1 cellular context compared by ENCODE assay signal in genomic region chr1:52098139-52098871, GRCh38.
A peak's percentile ranks its signal among the peaks of the same experiment; 100 is the strongest.
TF ChIP-seq lines count a peak whose summit lies in the region.

No MANE protein-coding gene starts in this region.

TF ChIP-seq in HepG2, 621 proteins besides CTCF, POLR2A, EP300 and RAD21 (continued from another document and continues in another):
- TF ChIP-seq ATF4 (CRISPR knock-in tag; IDR thresholded peaks at IDR 0.05): peak in 1 of 2 experiments; percentile 39; a peak in 1 of 4 replicates
- no peak for TF ChIP-seq SMYD3 (CRISPR knock-in tag; IDR thresholded peaks at IDR 0.05)
- TF ChIP-seq PAF1 (CRISPR knock-in tag; IDR thresholded peaks at IDR 0.05): no peak
- no peak for TF ChIP-seq CEBPB (IDR thresholded peaks at IDR 0.05; ENCODE audit: borderline replicate concordance, low read depth, low read length)
- TF ChIP-seq BRD4 (CRISPR knock-in tag; IDR thresholded peaks at IDR 0.05): no peak
- no peak for TF ChIP-seq ISX (CRISPR knock-in tag; conservative IDR thresholded peaks at IDR 0.05)
- TF ChIP-seq KDM5B (CRISPR knock-in tag; IDR thresholded peaks at IDR 0.05; ENCODE audit: borderline replicate concordance): no peak
- TF ChIP-seq DDIT3 (CRISPR knock-in tag; IDR thresholded peaks at IDR 0.05): no peak
- no peak for TF ChIP-seq ZNF343 (CRISPR knock-in tag; IDR thresholded peaks at IDR 0.05)
- no peak for TF ChIP-seq ZNF20 (CRISPR knock-in tag; IDR thresholded peaks at IDR 0.05)
- TF ChIP-seq TCF7 (IDR thresholded peaks at IDR 0.05; ENCODE audit: low read depth): peak; percentile 90
- peak; percentile 62; the same call in 1 of the 2 replicates for TF ChIP-seq SIX1 (CRISPR knock-in tag; IDR thresholded peaks at IDR 0.05; ENCODE audit: borderline replicate concordance)
- no peak for TF ChIP-seq SIN3A (IDR thresholded peaks at IDR 0.05; ENCODE audit: borderline replicate concordance, low read depth, low read length)
- TF ChIP-seq MEF2D (CRISPR knock-in tag; IDR thresholded peaks at IDR 0.05): peak; percentile 64
- no peak for TF ChIP-seq MBD4 (IDR thresholded peaks at IDR 0.05; ENCODE audit: borderline replicate concordance, low read length)
- TF ChIP-seq SKIL (CRISPR knock-in tag; IDR thresholded peaks at IDR 0.05; ENCODE audit: borderline replicate concordance): peak; percentile 59; the same call in 1 of the 2 replicates
- TF ChIP-seq ARID3A (IDR thresholded peaks at IDR 0.05; ENCODE audit: low read depth, low read length): peak; percentile 88
- no peak for TF ChIP-seq ATRX (CRISPR knock-in tag; IDR thresholded peaks at IDR 0.05; ENCODE audit: borderline replicate concordance)
- TF ChIP-seq, protein P1, sequence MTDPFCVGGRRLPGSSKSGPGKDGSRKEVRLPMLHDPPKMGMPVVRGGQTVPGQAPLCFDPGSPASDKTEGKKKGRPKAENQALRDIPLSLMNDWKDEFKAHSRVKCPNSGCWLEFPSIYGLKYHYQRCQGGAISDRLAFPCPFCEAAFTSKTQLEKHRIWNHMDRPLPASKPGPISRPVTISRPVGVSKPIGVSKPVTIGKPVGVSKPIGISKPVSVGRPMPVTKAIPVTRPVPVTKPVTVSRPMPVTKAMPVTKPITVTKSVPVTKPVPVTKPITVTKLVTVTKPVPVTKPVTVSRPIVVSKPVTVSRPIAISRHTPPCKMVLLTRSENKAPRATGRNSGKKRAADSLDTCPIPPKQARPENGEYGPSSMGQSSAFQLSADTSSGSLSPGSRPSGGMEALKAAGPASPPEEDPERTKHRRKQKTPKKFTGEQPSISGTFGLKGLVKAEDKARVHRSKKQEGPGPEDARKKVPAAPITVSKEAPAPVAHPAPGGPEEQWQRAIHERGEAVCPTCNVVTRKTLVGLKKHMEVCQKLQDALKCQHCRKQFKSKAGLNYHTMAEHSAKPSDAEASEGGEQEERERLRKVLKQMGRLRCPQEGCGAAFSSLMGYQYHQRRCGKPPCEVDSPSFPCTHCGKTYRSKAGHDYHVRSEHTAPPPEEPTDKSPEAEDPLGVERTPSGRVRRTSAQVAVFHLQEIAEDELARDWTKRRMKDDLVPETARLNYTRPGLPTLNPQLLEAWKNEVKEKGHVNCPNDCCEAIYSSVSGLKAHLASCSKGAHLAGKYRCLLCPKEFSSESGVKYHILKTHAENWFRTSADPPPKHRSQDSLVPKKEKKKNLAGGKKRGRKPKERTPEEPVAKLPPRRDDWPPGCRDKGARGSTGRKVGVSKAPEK (CRISPR knock-in tag; IDR thresholded peaks at IDR 0.05; ENCODE audit: borderline replicate concordance): no peak
- peak; percentile 48 for TF ChIP-seq MED1 (CRISPR knock-in tag; IDR thresholded peaks at IDR 0.05)
- no peak for TF ChIP-seq ZZZ3 (CRISPR knock-in tag; IDR thresholded peaks at IDR 0.05; ENCODE audit: borderline replicate concordance)
- TF ChIP-seq DNMT1 (CRISPR knock-in tag; IDR thresholded peaks at IDR 0.05): no peak
- TF ChIP-seq, protein P2, sequence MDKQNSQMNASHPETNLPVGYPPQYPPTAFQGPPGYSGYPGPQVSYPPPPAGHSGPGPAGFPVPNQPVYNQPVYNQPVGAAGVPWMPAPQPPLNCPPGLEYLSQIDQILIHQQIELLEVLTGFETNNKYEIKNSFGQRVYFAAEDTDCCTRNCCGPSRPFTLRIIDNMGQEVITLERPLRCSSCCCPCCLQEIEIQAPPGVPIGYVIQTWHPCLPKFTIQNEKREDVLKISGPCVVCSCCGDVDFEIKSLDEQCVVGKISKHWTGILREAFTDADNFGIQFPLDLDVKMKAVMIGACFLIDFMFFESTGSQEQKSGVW (CRISPR knock-in tag; IDR thresholded peaks at IDR 0.05; ENCODE audit: borderline replicate concordance): no peak
- peak; percentile 88 for TF ChIP-seq TARDBP (CRISPR knock-in tag; IDR thresholded peaks at IDR 0.05)
- peak; percentile 96 for TF ChIP-seq SALL1 (CRISPR knock-in tag; IDR thresholded peaks at IDR 0.05)
- TF ChIP-seq RNF2 (conservative IDR thresholded peaks at IDR 0.05; ENCODE audit: low read depth): no peak
- TF ChIP-seq FOXA1 (IDR thresholded peaks at IDR 0.05): peak; percentile 48; the same call in 1 of the 2 replicates
- peak; percentile 93 for TF ChIP-seq FOXA1 (CRISPR knock-in tag; IDR thresholded peaks at IDR 0.05)
- TF ChIP-seq MEIS1 (CRISPR knock-in tag; IDR thresholded peaks at IDR 0.05; ENCODE audit: borderline replicate concordance): no peak
- peak; percentile 78; the same call in 1 of the 2 replicates for TF ChIP-seq AHDC1 (CRISPR knock-in tag; IDR thresholded peaks at IDR 0.05; ENCODE audit: borderline replicate concordance)
- no peak for TF ChIP-seq ZNF430 (CRISPR knock-in tag; IDR thresholded peaks at IDR 0.05)
- no peak for TF ChIP-seq KLF6 (CRISPR knock-in tag; IDR thresholded peaks at IDR 0.05)
- no peak for TF ChIP-seq WIZ (CRISPR knock-in tag; IDR thresholded peaks at IDR 0.05)
- no peak for TF ChIP-seq ZNF607 (CRISPR knock-in tag; IDR thresholded peaks at IDR 0.05; ENCODE audit: borderline replicate concordance)
- no peak for TF ChIP-seq RBFOX2 (IDR thresholded peaks at IDR 0.05; ENCODE audit: low read depth, low read length)
- no peak for TF ChIP-seq KAT2B (IDR thresholded peaks at IDR 0.05; ENCODE audit: borderline replicate concordance, low read depth, low read length)
- TF ChIP-seq MAX (IDR thresholded peaks at IDR 0.05): peak; percentile 32; the same call in 1 of the 2 replicates
- TF ChIP-seq NCOR1 (IDR thresholded peaks at IDR 0.05; ENCODE audit: borderline replicate concordance, low read length): peak; percentile 76; the same call in 1 of the 2 replicates
- peak in 1 of 2 experiments; percentile 81; a peak in 1 of 4 replicates for TF ChIP-seq KLF16 (CRISPR knock-in tag; IDR thresholded peaks at IDR 0.05)
- no peak for TF ChIP-seq ZNF260 (CRISPR knock-in tag; IDR thresholded peaks at IDR 0.05; ENCODE audit: borderline replicate concordance, low read depth)
- TF ChIP-seq ZNF670 (CRISPR knock-in tag; IDR thresholded peaks at IDR 0.05; ENCODE audit: borderline replicate concordance): no peak
- TF ChIP-seq, protein P3, sequence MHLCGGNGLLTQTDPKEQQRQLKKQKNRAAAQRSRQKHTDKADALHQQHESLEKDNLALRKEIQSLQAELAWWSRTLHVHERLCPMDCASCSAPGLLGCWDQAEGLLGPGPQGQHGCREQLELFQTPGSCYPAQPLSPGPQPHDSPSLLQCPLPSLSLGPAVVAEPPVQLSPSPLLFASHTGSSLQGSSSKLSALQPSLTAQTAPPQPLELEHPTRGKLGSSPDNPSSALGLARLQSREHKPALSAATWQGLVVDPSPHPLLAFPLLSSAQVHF (CRISPR knock-in tag; IDR thresholded peaks at IDR 0.05): no peak
- no peak for TF ChIP-seq CHD4 (IDR thresholded peaks at IDR 0.05; ENCODE audit: borderline replicate concordance, low read length)
- TF ChIP-seq, protein P4, sequence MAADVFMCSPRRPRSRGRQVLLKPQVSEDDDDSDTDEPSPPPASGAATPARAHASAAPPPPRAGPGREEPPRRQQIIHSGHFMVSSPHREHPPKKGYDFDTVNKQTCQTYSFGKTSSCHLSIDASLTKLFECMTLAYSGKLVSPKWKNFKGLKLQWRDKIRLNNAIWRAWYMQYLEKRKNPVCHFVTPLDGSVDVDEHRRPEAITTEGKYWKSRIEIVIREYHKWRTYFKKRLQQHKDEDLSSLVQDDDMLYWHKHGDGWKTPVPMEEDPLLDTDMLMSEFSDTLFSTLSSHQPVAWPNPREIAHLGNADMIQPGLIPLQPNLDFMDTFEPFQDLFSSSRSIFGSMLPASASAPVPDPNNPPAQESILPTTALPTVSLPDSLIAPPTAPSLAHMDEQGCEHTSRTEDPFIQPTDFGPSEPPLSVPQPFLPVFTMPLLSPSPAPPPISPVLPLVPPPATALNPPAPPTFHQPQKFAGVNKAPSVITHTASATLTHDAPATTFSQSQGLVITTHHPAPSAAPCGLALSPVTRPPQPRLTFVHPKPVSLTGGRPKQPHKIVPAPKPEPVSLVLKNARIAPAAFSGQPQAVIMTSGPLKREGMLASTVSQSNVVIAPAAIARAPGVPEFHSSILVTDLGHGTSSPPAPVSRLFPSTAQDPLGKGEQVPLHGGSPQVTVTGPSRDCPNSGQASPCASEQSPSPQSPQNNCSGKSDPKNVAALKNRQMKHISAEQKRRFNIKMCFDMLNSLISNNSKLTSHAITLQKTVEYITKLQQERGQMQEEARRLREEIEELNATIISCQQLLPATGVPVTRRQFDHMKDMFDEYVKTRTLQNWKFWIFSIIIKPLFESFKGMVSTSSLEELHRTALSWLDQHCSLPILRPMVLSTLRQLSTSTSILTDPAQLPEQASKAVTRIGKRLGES (CRISPR knock-in tag; IDR thresholded peaks at IDR 0.05; ENCODE audit: borderline replicate concordance): no peak
